In genomic region chr6:99424761-99425646, GRCh38 we compare ENCODE assay signal across 8 cellular contexts. TPM values are rescaled to one million over a fixed set of nuclear protein-coding genes. Genes with fewer than 3 reads are reported as not detected.
DNase-seq lines count a peak whose midpoint lies in the region; ATAC-seq and TF ChIP-seq lines count a peak whose summit lies in the region.

A gene with protein sequence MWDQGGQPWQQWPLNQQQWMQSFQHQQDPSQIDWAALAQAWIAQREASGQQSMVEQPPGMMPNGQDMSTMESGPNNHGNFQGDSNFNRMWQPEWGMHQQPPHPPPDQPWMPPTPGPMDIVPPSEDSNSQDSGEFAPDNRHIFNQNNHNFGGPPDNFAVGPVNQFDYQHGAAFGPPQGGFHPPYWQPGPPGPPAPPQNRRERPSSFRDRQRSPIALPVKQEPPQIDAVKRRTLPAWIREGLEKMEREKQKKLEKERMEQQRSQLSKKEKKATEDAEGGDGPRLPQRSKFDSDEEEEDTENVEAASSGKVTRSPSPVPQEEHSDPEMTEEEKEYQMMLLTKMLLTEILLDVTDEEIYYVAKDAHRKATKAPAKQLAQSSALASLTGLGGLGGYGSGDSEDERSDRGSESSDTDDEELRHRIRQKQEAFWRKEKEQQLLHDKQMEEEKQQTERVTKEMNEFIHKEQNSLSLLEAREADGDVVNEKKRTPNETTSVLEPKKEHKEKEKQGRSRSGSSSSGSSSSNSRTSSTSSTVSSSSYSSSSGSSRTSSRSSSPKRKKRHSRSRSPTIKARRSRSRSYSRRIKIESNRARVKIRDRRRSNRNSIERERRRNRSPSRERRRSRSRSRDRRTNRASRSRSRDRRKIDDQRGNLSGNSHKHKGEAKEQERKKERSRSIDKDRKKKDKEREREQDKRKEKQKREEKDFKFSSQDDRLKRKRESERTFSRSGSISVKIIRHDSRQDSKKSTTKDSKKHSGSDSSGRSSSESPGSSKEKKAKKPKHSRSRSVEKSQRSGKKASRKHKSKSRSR (minus strand): TSS chr6:99425308. CDS start chr6:99414659, 10,649 bp downstream.

- H3K9me3 ChIP-seq in fibroblast of lung (ENCODE audit: control insufficient read depth, insufficient read depth, low read depth, low read length): no peaks in the 10 kb centered on the region
- no peaks in the 10 kb centered on the region for H3K9me3 ChIP-seq in naive thymus-derived CD4-positive, alpha-beta T cell (ENCODE audit: control insufficient read depth in 2 of 3, low read length in 3 of 3)

- peak within 1 kb of the TSS; percentile 97 for H3K9ac ChIP-seq in fibroblast of lung (ENCODE audit: insufficient read depth, low read length)

- no peaks in the 10 kb centered on the region for H4K20me1 ChIP-seq in fibroblast of lung (ENCODE audit: control insufficient read depth, extremely low read depth, insufficient read depth, low read length)

- peaks cover 81% of the 10 kb centered on the region for H3K36me3 Mint-ChIP-seq in activated T-helper 17 cell treated with anti-CD3 and anti-CD28 coated beads, Interleukin-2, amount 50 U/mL, for 72 hours (ENCODE audit: low read depth)
- peaks cover 4 to 16% (median 10%) of the 10 kb centered on the region in 5 donors for H3K36me3 Mint-ChIP-seq in naive thymus-derived CD4-positive, alpha-beta T cell
- H3K36me3 Mint-ChIP-seq in stimulated activated naive B cell treated with anti-CD40 and anti-IgM and Interleukin-4, amounts not matched to agents 10 μg/mL and 1 μg/mL and 100 μg/mL, for 72 hours: peaks cover 17 to 31% of the 10 kb centered on the region in 2 donors

- H3K27ac Mint-ChIP-seq in activated T-helper 17 cell treated with anti-CD3 and anti-CD28 coated beads, Interleukin-2, amount 50 U/mL, for 72 hours: peak within 1 kb of the TSS; percentile 97
- H3K27ac Mint-ChIP-seq in naive thymus-derived CD4-positive, alpha-beta T cell: peak within 1 kb of the TSS; percentile 96 to 100 (median 99)
- peak within 1 kb of the TSS; percentile 99 for H3K27ac Mint-ChIP-seq in stimulated activated naive B cell treated with anti-CD40 and anti-IgM and Interleukin-4, amounts not matched to agents 10 μg/mL and 1 μg/mL and 100 μg/mL, for 72 hours

- CTCF ChIA-PET in RWPE1 (lab: Yijun Ruan, JAX): interaction anchor here (1.2 kb wide), 1 partner anchor 12 kb away, joined by 4 read pairs; no protein-coding TSS in a partner anchor
- CTCF ChIA-PET in naive thymus-derived CD4-positive, alpha-beta T cell (lab: Charles Lee): interaction anchor here (0.6 to 1.3 kb wide), 2 partner anchors 14 to 94 kb away, joined by 3 to 9 read pairs; no protein-coding TSS in a partner anchor

- peaks cover 42% of the 10 kb centered on the region for H3K4me1 Mint-ChIP-seq in activated T-helper 17 cell treated with anti-CD3 and anti-CD28 coated beads, Interleukin-2, amount 50 U/mL, for 72 hours
- H3K4me1 Mint-ChIP-seq in naive thymus-derived CD4-positive, alpha-beta T cell: peaks cover 47 to 82% (median 69%) of the 10 kb centered on the region in 7 donors
- peaks cover 33 to 60% of the 10 kb centered on the region in 2 donors for H3K4me1 Mint-ChIP-seq in stimulated activated naive B cell treated with anti-CD40 and anti-IgM and Interleukin-4, amounts not matched to agents 10 μg/mL and 1 μg/mL and 100 μg/mL, for 72 hours

- DNase-seq in Daoy (ENCODE audit: low read depth) (peak; percentile 95), GOT3 (lab: John Stamatoyannopoulos, UW) (peak; percentile 68), LNCaP clone FGC (ENCODE audit: low read depth) (peak; percentile 99), RWPE1 (ENCODE audit: low spot score) (peak; percentile 91), fibroblast of lung (ENCODE audit: low read depth in 2 of 2) (peak; percentile 98 to 99)
- DNase-seq in naive thymus-derived CD4-positive, alpha-beta T cell: peak; percentile 71 to 95 (median 92)
- peak; percentile 92 for DNase-seq in stimulated activated naive B cell treated with anti-CD40 and anti-IgM and Interleukin-4, amounts not matched to agents 10 μg/mL and 1 μg/mL and 100 μg/mL, for 72 hours

- H3K79me2 ChIP-seq in fibroblast of lung (ENCODE audit: control insufficient read depth, insufficient read depth, low read length): peaks cover 59% of the 10 kb centered on the region

- peak within 1 kb of the TSS; percentile 97 for H2AFZ ChIP-seq in fibroblast of lung (ENCODE audit: low read length)

- peaks cover 6% of the 10 kb centered on the region for H3K4me1 ChIP-seq in fibroblast of lung (ENCODE audit: control insufficient read depth, extremely low read depth, insufficient read depth, low read length)
- peaks cover 37 to 51% of the 10 kb centered on the region in 2 donors for H3K4me1 ChIP-seq in naive thymus-derived CD4-positive, alpha-beta T cell (ENCODE audit: control insufficient read depth in 2 of 2, insufficient read depth in 2 of 2, low read length in 2 of 2)

- POLR2A ChIA-PET in RWPE1 (lab: Yijun Ruan, JAX; ENCODE audit: low non-redundant PET): no interaction called here
- POLR2A ChIA-PET in naive thymus-derived CD4-positive, alpha-beta T cell (lab: Charles Lee): interaction anchor here (0.8 to 3.3 kb wide), 11 partner anchors 8 to 146 kb away, joined by 3 to 34 read pairs (median 4); partner anchors contain the start of genes CCNC and COQ3

- peak within 1 kb of the TSS; percentile 99 for H3K27ac ChIP-seq in RWPE1
- H3K27ac ChIP-seq in fibroblast of lung (ENCODE audit: insufficient read depth, low read length): peak within 1 kb of the TSS; percentile 100
- peak within 1 kb of the TSS; percentile 93 for H3K27ac ChIP-seq in naive thymus-derived CD4-positive, alpha-beta T cell (ENCODE audit: low read depth, low read length)

- H3K9me3 Mint-ChIP-seq in activated T-helper 17 cell treated with anti-CD3 and anti-CD28 coated beads, Interleukin-2, amount 50 U/mL, for 72 hours: no peaks in the 10 kb centered on the region
- H3K9me3 Mint-ChIP-seq in naive thymus-derived CD4-positive, alpha-beta T cell: peaks cover 0 to 7% (median 0%) of the 10 kb centered on the region in 11 donors
- H3K9me3 Mint-ChIP-seq in stimulated activated naive B cell treated with anti-CD40 and anti-IgM and Interleukin-4, amounts not matched to agents 10 μg/mL and 1 μg/mL and 100 μg/mL, for 72 hours: no peaks in the 10 kb centered on the region

- peak within 1 kb of the TSS; percentile 86 for H3K4me3 ChIP-seq in LNCaP clone FGC (ENCODE audit: low read depth, low read length)
- H3K4me3 ChIP-seq in fibroblast of lung (replicated peaks in 1 of 4; ENCODE audit: control extremely low read depth in 1 of 4, insufficient read depth in 1 of 4, low read depth in 3 of 4, low read length in 4 of 4): peak within 1 kb of the TSS; percentile 68 to 99 (median 83)
- peak within 1 kb of the TSS; percentile 95 for H3K4me3 ChIP-seq in naive thymus-derived CD4-positive, alpha-beta T cell (ENCODE audit: low read length)

- H3K4me3 Mint-ChIP-seq in activated T-helper 17 cell treated with anti-CD3 and anti-CD28 coated beads, Interleukin-2, amount 50 U/mL, for 72 hours: peak within 1 kb of the TSS; percentile 86
- peak within 1 kb of the TSS; percentile 91 to 100 (median 96) for H3K4me3 Mint-ChIP-seq in naive thymus-derived CD4-positive, alpha-beta T cell
- peak within 1 kb of the TSS; percentile 93 to 97 for H3K4me3 Mint-ChIP-seq in stimulated activated naive B cell treated with anti-CD40 and anti-IgM and Interleukin-4, amounts not matched to agents 10 μg/mL and 1 μg/mL and 100 μg/mL, for 72 hours

- no peak for TF ChIP-seq CTCF in LNCaP clone FGC (IDR thresholded peaks at IDR 0.05; ENCODE audit: control insufficient read depth, extremely low read depth, insufficient read depth)
- TF ChIP-seq CTCF in RWPE1 (conservative IDR thresholded peaks at IDR 0.05; ENCODE audit: low read depth): no peak
- no peak for TF ChIP-seq CTCF in fibroblast of lung (conservative IDR thresholded peaks at IDR 0.05 in 1 of 2, IDR thresholded peaks at IDR 0.05 in 1 of 2; ENCODE audit: low read depth in 1 of 2, low read length in 2 of 2)

- intact Hi-C loops in naive thymus-derived CD4-positive, alpha-beta T cell (cut with micrococcal nuclease): loop anchor here (1.0 to 10.0 kb wide), 13 partner anchors 8 to 1460 kb away; partner anchors contain the start of genes ASCC3 (in 2 of the 2), CCNC (in 2 of the 2), COQ3 (in 2 of the 2) and FBXL4 (in 2 of the 2)

- no peaks in the 10 kb centered on the region for H3K36me3 ChIP-seq in fibroblast of lung (ENCODE audit: control insufficient read depth, insufficient read depth, low read length)
- peaks cover 0 to 4% (median 0%) of the 10 kb centered on the region in 3 experiments for H3K36me3 ChIP-seq in naive thymus-derived CD4-positive, alpha-beta T cell (ENCODE audit: control insufficient read depth in 2 of 3, insufficient read depth in 3 of 3, low read length in 3 of 3)

- peak; percentile 91 for ATAC-seq in activated T-helper 17 cell treated with anti-CD3 and anti-CD28 coated beads, Interleukin-2, amount 50 U/mL, for 72 hours (replicated peaks)
- peak; percentile 85 for ATAC-seq in naive thymus-derived CD4-positive, alpha-beta T cell
- ATAC-seq in stimulated activated naive B cell treated with anti-CD40 and anti-IgM and Interleukin-4, amounts not matched to agents 10 μg/mL and 1 μg/mL and 100 μg/mL, for 72 hours (replicated peaks): peak; percentile 92 to 94

- peak within 1 kb of the TSS; percentile 87 for H3K4me2 ChIP-seq in fibroblast of lung (ENCODE audit: extremely low read depth, insufficient read depth, low read length)

- H3K27me3 ChIP-seq in fibroblast of lung (ENCODE audit: control insufficient read depth, insufficient read depth, low read length): no peaks in the 10 kb centered on the region
- H3K27me3 ChIP-seq in naive thymus-derived CD4-positive, alpha-beta T cell (ENCODE audit: control insufficient read depth in 2 of 2, insufficient read depth in 2 of 2, low read length in 2 of 2): no peaks in the 10 kb centered on the region

- no peaks in the 10 kb centered on the region for H3K27me3 Mint-ChIP-seq in activated T-helper 17 cell treated with anti-CD3 and anti-CD28 coated beads, Interleukin-2, amount 50 U/mL, for 72 hours
- H3K27me3 Mint-ChIP-seq in naive thymus-derived CD4-positive, alpha-beta T cell: peaks cover 0 to 2% (median 0%) of the 10 kb centered on the region in 5 donors
- H3K27me3 Mint-ChIP-seq in stimulated activated naive B cell treated with anti-CD40 and anti-IgM and Interleukin-4, amounts not matched to agents 10 μg/mL and 1 μg/mL and 100 μg/mL, for 72 hours: no peaks in the 10 kb centered on the region

RNA-seq across cellular contexts. Expression of the gene that starts here (rescaled TPM):
- total RNA-seq in Daoy (2014; rRNA removed; shearing (Covaris generic)): 28.5 and 43.5 TPM in 2 replicates
- 100 to 1,000 TPM; 115 to 288 TPM for total RNA-seq in activated T-helper 17 cell treated with anti-CD3 and anti-CD28 coated beads, Interleukin-2, amount 50 U/mL, for 72 hours
- 60.1 and 99.1 TPM in 2 replicates for total RNA-seq in fibroblast of lung
- polyA plus RNA-seq in fibroblast of lung: 23.4 and 27.7 TPM in 2 replicates
- polyA plus RNA-seq in fibroblast of lung (2012): 26.6 and 31.8 TPM in 2 replicates
- 1.5 and 4.8 TPM in 2 replicates for polyA minus RNA-seq in fibroblast of lung (ENCODE audit: low replicate concordance)
- total RNA-seq in naive thymus-derived CD4-positive, alpha-beta T cell: 100 to 1,000 TPM; 146 to 423 (median 302) TPM
- polyA plus RNA-seq in naive thymus-derived CD4-positive, alpha-beta T cell: 100 to 1,000 TPM in 1 of 2 donors, 10 to 100 TPM in 1; 75.2 to 102 TPM

Comparison
In these comparisons a context has a peak if more than half of its experiments do, and no peak if none do; other contexts are left out.
1. Peak in every context shown above with its lines: DNase-seq, ATAC-seq, H3K4me3 ChIP-seq and H3K27ac ChIP-seq.